Comparison of ENCODE assay signal across 31 cellular contexts in genomic region chr3:128360705-128361271, GRCh38.
DNase-seq lines count a peak whose midpoint lies in the region; ATAC-seq, FAIRE-seq and TF ChIP-seq lines count a peak whose summit lies in the region.
"Had no signal": no experiment of that assay in that cellular context is flagged by ENCODE, and none has a peak within 500 bp of the region (broad histone marks: within the 10 kb centered on the region; RNA-seq: fewer than 3 reads in every experiment).

No MANE protein-coding gene starts in this region.

- no peak overlapping the region for H3K4me2 ChIP-seq in H9 (ENCODE audit: insufficient read depth, insufficient read length, low read length)
- H3K4me2 ChIP-seq in astrocyte (ENCODE audit: low read length) = peak overlapping the region; percentile 50

- H3T11ph ChIP-seq in H9 (ENCODE audit: low read length) = no peak overlapping the region

- H2BK5ac ChIP-seq in H9 (ENCODE audit: insufficient read length, low read length) = no peak overlapping the region

- H3K18ac ChIP-seq in H9 (ENCODE audit: insufficient read length, low read depth, low read length) = no peak overlapping the region

- no peaks in the 10 kb centered on the region for H3K79me2 ChIP-seq in H9 (ENCODE audit: insufficient read depth, low read length)
- no peaks in the 10 kb centered on the region for H3K79me2 ChIP-seq in astrocyte (ENCODE audit: insufficient read depth, low read length)

- H4K8ac ChIP-seq in H9 (replicated peaks; ENCODE audit: insufficient read length, low read depth, low read length) = no peak overlapping the region

- no peak for TF ChIP-seq CTCF in 22Rv1 (IDR thresholded peaks at IDR 0.05)
- no peak for TF ChIP-seq CTCF in H9 (conservative IDR thresholded peaks at IDR 0.05)
- TF ChIP-seq CTCF in astrocyte (IDR thresholded peaks at IDR 0.05; ENCODE audit: insufficient read depth, low read depth, low read length) = no peak
- no peak for TF ChIP-seq CTCF in gastroesophageal sphincter (IDR thresholded peaks at IDR 0.05)
- no peak for TF ChIP-seq CTCF in omental fat pad (IDR thresholded peaks at IDR 0.05)

- H3K4me1 Mint-ChIP-seq in H9 = peaks cover 0 to 6% of the 10 kb centered on the region in 2 experiments; a peak in 1 of 4 replicates
- peaks cover 8% of the 10 kb centered on the region for H3K4me1 Mint-ChIP-seq in astrocyte (ENCODE audit: low read depth, unreplicated experiment)

- H3K23me2 ChIP-seq in H9 (ENCODE audit: insufficient read length, low read depth, low read length, poor library complexity, severe bottlenecking) = no peaks in the 10 kb centered on the region

- H3K14ac ChIP-seq in H9 (ENCODE audit: insufficient read depth, low read length) = peak overlapping the region; percentile 33; the same call in 1 of the 2 replicates

- H3K27ac ChIP-seq in 22Rv1 = peak overlapping the region; percentile 74
- no peak overlapping the region for H3K27ac ChIP-seq in H9 (ENCODE audit: insufficient read length, low read depth, low read length)
- H3K27ac ChIP-seq in astrocyte (ENCODE audit: low read depth, low read length) = no peak overlapping the region
- no peak overlapping the region for H3K27ac ChIP-seq in gastroesophageal sphincter
- H3K27ac ChIP-seq: cardiac muscle cell, esophagus squamous epithelium, left ventricle myocardium inferior, skin epidermis, stomach, tibial artery had no signal

- H3K79me1 ChIP-seq in H9 (ENCODE audit: insufficient read depth, low read depth, low read length, poor library complexity, severe bottlenecking) = no peaks in the 10 kb centered on the region

- no peak overlapping the region for H3K56ac ChIP-seq in H9 (ENCODE audit: insufficient read length, low read depth, low read length)

- H4K91ac ChIP-seq in H9 (ENCODE audit: insufficient read length, low read depth, low read length) = no peak overlapping the region

- H3K9ac ChIP-seq in H9 (ENCODE audit: extremely low read depth, insufficient read length, low read length) (no peak overlapping the region), astrocyte (ENCODE audit: low read length) (no peak overlapping the region)

- H3K9me3 Mint-ChIP-seq in H9 (no peaks in the 10 kb centered on the region), astrocyte (ENCODE audit: unreplicated experiment) (no peaks in the 10 kb centered on the region)
- H3K9me3 Mint-ChIP-seq: activated T-cell treated with anti-CD3 and anti-CD28 coated beads, Interleukin-2, amount 50 U/mL, for 72 hours; dendritic cell treated with granulocyte-macrophage colony-stimulating factor and Interleukin-4, amounts not matched to agents 40 ng/mL and 50 ng/mL, for 4 days had no signal

- ATAC-seq in gastroesophageal sphincter = no peak
- ATAC-seq in omental fat pad (ENCODE audit: low FRiP score) = no peak
- ATAC-seq in HG03442 (IDR thresholded peaks at IDR 0.05; ENCODE audit: unreplicated experiment) = no peak
- ATAC-seq: activated CD8-positive, alpha-beta memory T cell treated with anti-CD3 and anti-CD28 coated beads, Interleukin-2, amount 10 ng/mL, durations not matched to agents 7 days and 5 days; activated T-cell treated with anti-CD3 and anti-CD28 coated beads, Interleukin-2, amount 50 U/mL, for 72 hours; HCT116; PC-3 had no signal

- H4K5ac ChIP-seq in H9 (ENCODE audit: insufficient read length, low read depth, low read length) = no peak overlapping the region

- no peak overlapping the region for H2BK20ac ChIP-seq in H9 (ENCODE audit: low read depth, low read length, poor library complexity, severe bottlenecking)

- H3K4me3 ChIP-seq in astrocyte (ENCODE audit: insufficient read depth, low read depth, low read length) = no peak overlapping the region
- no peak overlapping the region for H3K4me3 ChIP-seq in gastroesophageal sphincter
- H3K4me3 ChIP-seq: cardiac muscle cell, esophagus squamous epithelium, left ventricle myocardium inferior, skin epidermis, stomach, tibial artery had no signal

- TF ChIP-seq POLR2A in gastroesophageal sphincter (IDR thresholded peaks at IDR 0.05) = no peak

- WGBS in H9 (ENCODE audit: extremely low coverage, insufficient read length, low lambda C conversion rate) = no CpG with 5 or more reads among the region's 6 CpGs
- 63 to 65% methylated on average over 2 to 3 of the region's 6 CpGs for WGBS in gastroesophageal sphincter (ENCODE audit: low coverage in 1 of 2), 2 donors

- H3K36me3 ChIP-seq in astrocyte (ENCODE audit: insufficient read depth, low read length) (no peaks in the 10 kb centered on the region), gastroesophageal sphincter (peaks cover 0 to 45% of the 10 kb centered on the region in 2 donors)
- H3K36me3 ChIP-seq: cardiac muscle cell had no signal

- peaks cover 0 to 3% (median 0%) of the 10 kb centered on the region in 3 experiments; a peak in 2 of 7 replicates for H3K36me3 Mint-ChIP-seq in H9 (ENCODE audit: insufficient read depth in 1 of 3, low read depth in 3 of 3)
- H3K36me3 Mint-ChIP-seq in astrocyte (ENCODE audit: low read depth, unreplicated experiment) = no peaks in the 10 kb centered on the region
- H3K36me3 Mint-ChIP-seq: activated CD8-positive, alpha-beta memory T cell treated with anti-CD3 and anti-CD28 coated beads, Interleukin-2, amount 10 ng/mL, durations not matched to agents 7 days and 5 days had no signal

- no peak for FAIRE-seq in astrocyte (lab: Jason Lieb, UNC)
- FAIRE-seq: frontal cortex had no signal

- H3K27me3 ChIP-seq in H9 (ENCODE audit: insufficient read depth, low read length) (no peaks in the 10 kb centered on the region), astrocyte (ENCODE audit: insufficient read depth, low read length) (peaks cover 7% of the 10 kb centered on the region), gastroesophageal sphincter (no peaks in the 10 kb centered on the region)
- H3K27me3 ChIP-seq: cardiac muscle cell, esophagus squamous epithelium, stomach, tibial artery had no signal

- no peak for DNase-seq in H9
- peak; percentile 22 for DNase-seq in astrocyte (ENCODE audit: low read depth)
- peak; percentile 10 for DNase-seq in kidney glomerular epithelial cell (lab: John Stamatoyannopoulos, UW)
- no peak for DNase-seq in GOT3 (lab: John Stamatoyannopoulos, UW)
- DNase-seq in omental fat pad (ENCODE audit: low spot score) = no peak
- DNase-seq: ACHN; activated CD4-positive, alpha-beta T cell treated with anti-CD3 and anti-CD28 coated beads, Interleukin-2, amount 50 U/mL, for 1 hour; activated CD8-positive, alpha-beta memory T cell treated with anti-CD3 and anti-CD28 coated beads, Interleukin-2, amount 10 ng/mL, durations not matched to agents 7 days and 5 days; activated naive CD4-positive, alpha-beta T cell treated with anti-CD3 and anti-CD28 coated beads, Interleukin-2, amount 50 U/mL, for 16 hours; activated T-cell treated with anti-CD3 and anti-CD28 coated beads, Interleukin-2, amount 50 U/mL, for 72 hours; esophagus squamous epithelium; hippocampal formation; left ventricle myocardium inferior; NCI-H1092; NCI-H1694 treated with DMSO at 0.1 percent for 48 hours; NCI-H510A treated with DMSO at 0.1 percent for 48 hours; PC-3; SHP77; stimulated activated CD4-positive, alpha-beta T cell treated with anti-CD3 and anti-CD28 coated beads, Interleukin-1b, Interleukin-23, amount 100 ng/mL, for 48 hours; stimulated activated CD8-positive, alpha-beta memory T cell treated with anti-CD3 and anti-CD28 coated beads, Interleukin-4, amount 100 ng/mL, for 48 hours; stomach; T1000; tibial artery had no signal

- no peak overlapping the region for H2BK120ac ChIP-seq in H9 (ENCODE audit: low read depth, low read length, poor library complexity, severe bottlenecking)

- H3K9me3 ChIP-seq in H9 (ENCODE audit: control insufficient read depth, low read depth, low read length) (no peaks in the 10 kb centered on the region), astrocyte (ENCODE audit: insufficient read depth, low read depth, low read length) (no peaks in the 10 kb centered on the region), gastroesophageal sphincter (no peaks in the 10 kb centered on the region)
- H3K9me3 ChIP-seq: esophagus squamous epithelium, left ventricle myocardium inferior, stomach, tibial artery had no signal

- TF ChIP-seq EP300 in gastroesophageal sphincter (IDR thresholded peaks at IDR 0.05) = no peak

- no peak overlapping the region for H3K23ac ChIP-seq in H9 (ENCODE audit: insufficient read length, low read depth, low read length)

- H4K20me1 ChIP-seq in H9 (ENCODE audit: control insufficient read depth, insufficient read depth, insufficient read length) (no peaks in the 10 kb centered on the region), astrocyte (ENCODE audit: insufficient read depth, low read length) (peaks cover 19% of the 10 kb centered on the region)

- H3K27ac Mint-ChIP-seq in H9 (peak overlapping the region in 1 of 3 experiments; percentile 48; a peak in 2 of 7 replicates), astrocyte (ENCODE audit: unreplicated experiment) (peak overlapping the region; percentile 18)
- H3K27ac Mint-ChIP-seq: activated CD8-positive, alpha-beta memory T cell treated with anti-CD3 and anti-CD28 coated beads, Interleukin-2, amount 10 ng/mL, durations not matched to agents 7 days and 5 days; activated T-cell treated with anti-CD3 and anti-CD28 coated beads, Interleukin-2, amount 50 U/mL, for 72 hours; dendritic cell treated with granulocyte-macrophage colony-stimulating factor and Interleukin-4, amounts not matched to agents 40 ng/mL and 50 ng/mL, for 4 days had no signal

- no peak overlapping the region for H2AK5ac ChIP-seq in H9 (ENCODE audit: insufficient read length, low read length)

- H3K27me3 Mint-ChIP-seq in H9 (ENCODE audit: low read depth) (no peaks in the 10 kb centered on the region), astrocyte (ENCODE audit: low read depth, unreplicated experiment) (peaks cover 18% of the 10 kb centered on the region)
- H3K27me3 Mint-ChIP-seq: activated CD8-positive, alpha-beta memory T cell treated with anti-CD3 and anti-CD28 coated beads, Interleukin-2, amount 10 ng/mL, durations not matched to agents 7 days and 5 days; dendritic cell treated with granulocyte-macrophage colony-stimulating factor and Interleukin-4, amounts not matched to agents 40 ng/mL and 50 ng/mL, for 4 days had no signal

- no peak overlapping the region for H3K4ac ChIP-seq in H9 (ENCODE audit: low read depth, low read length)

- H2BK12ac ChIP-seq in H9 (ENCODE audit: insufficient read length, low read depth, low read length) = no peak overlapping the region

- H2AFZ ChIP-seq in H9 (ENCODE audit: low read length) (no peak overlapping the region), astrocyte (ENCODE audit: low read depth, low read length) (no peak overlapping the region)

- H3K4me3 Mint-ChIP-seq in H9 = no peak overlapping the region
- H3K4me3 Mint-ChIP-seq in astrocyte (ENCODE audit: unreplicated experiment) = no peak overlapping the region
- H3K4me3 Mint-ChIP-seq: activated CD8-positive, alpha-beta memory T cell treated with anti-CD3 and anti-CD28 coated beads, Interleukin-2, amount 10 ng/mL, durations not matched to agents 7 days and 5 days; activated T-cell treated with anti-CD3 and anti-CD28 coated beads, Interleukin-2, amount 50 U/mL, for 72 hours; dendritic cell treated with granulocyte-macrophage colony-stimulating factor and Interleukin-4, amounts not matched to agents 40 ng/mL and 50 ng/mL, for 4 days had no signal

- no peak overlapping the region for H2BK15ac ChIP-seq in H9 (ENCODE audit: low read depth, low read length)

- H3K4me1 ChIP-seq in H9 (ENCODE audit: insufficient read depth, low read length) = no peaks in the 10 kb centered on the region
- peaks cover 5% of the 10 kb centered on the region for H3K4me1 ChIP-seq in astrocyte (ENCODE audit: insufficient read depth, low read length)
- H3K4me1 ChIP-seq in gastroesophageal sphincter = no peaks in the 10 kb centered on the region
- H3K4me1 ChIP-seq: esophagus squamous epithelium had no signal

Comparison
In these comparisons a context has a peak if more than half of its experiments do, and no peak if none do; other contexts are left out.
1. DNase-seq: peak in astrocyte (single experiment) and kidney glomerular epithelial cell (single experiment); none in H9 (single experiment), GOT3 (single experiment) and omental fat pad (single experiment).